8 cellular contexts compared by ENCODE assay signal in the genomic region with DNA sequence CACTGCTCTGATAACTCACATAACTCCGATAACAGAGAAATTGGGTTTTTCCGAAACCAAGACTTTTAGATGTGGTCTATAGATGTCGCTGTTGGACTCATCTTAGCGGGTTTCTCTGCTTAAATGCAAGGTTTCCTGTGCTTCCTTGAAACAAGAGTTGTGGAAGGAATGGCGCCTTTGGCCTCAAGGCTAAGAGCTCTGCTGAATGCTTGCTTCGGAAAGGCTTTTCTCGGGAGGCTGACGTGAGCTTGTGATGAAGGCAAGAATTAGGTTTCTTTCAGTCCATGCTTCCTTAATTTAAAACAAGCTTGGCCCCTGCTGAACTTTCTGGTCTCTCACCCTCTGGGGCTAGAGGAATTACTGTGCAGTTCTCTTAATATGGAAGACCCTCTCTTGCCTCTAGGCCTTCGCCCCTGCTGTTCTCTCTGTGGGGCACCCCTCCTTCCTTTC.
A peak's percentile ranks its signal among the peaks of the same experiment; 100 is the strongest.
DNase-seq lines count a peak whose midpoint lies in the region; FAIRE-seq and TF ChIP-seq lines count a peak whose summit lies in the region.

No MANE protein-coding gene starts in this region.

- H3K4me3 ChIP-seq in HL-60 (replicated peaks; ENCODE audit: insufficient read depth, low read length) (no peak overlapping the region), mammary epithelial cell (replicated peaks in 1 of 3; ENCODE audit: insufficient read depth in 1 of 3, low read depth in 2 of 3, low read length in 3 of 3) (no peak overlapping the region)

- intact Hi-C loops in mammary epithelial cell (cut with micrococcal nuclease) = loop anchor here (1.0 to 2.0 kb wide), 4 partner anchors 174 to 624 kb away; a partner anchor contains a TSS

- no peaks in the 10 kb centered on the region for H3K79me2 ChIP-seq in mammary epithelial cell (ENCODE audit: insufficient read depth, low read length)

- no peaks in the 10 kb centered on the region for H3K36me3 ChIP-seq in mammary epithelial cell (ENCODE audit: insufficient read depth, low read length)

- no peak overlapping the region for H3K4me2 ChIP-seq in mammary epithelial cell (ENCODE audit: insufficient read depth, low read depth, low read length)

- dilution Hi-C loops in mammary epithelial cell (cut with HindIII; ENCODE audit: low sequenced_read_pairs) = no loop called here

- CTCF ChIA-PET in mammary epithelial cell (lab: Charles Lee; ENCODE audit: low non-redundant PET) = interaction anchor here (0.6 to 1.5 kb wide), 2 partner anchors 350 to 518 kb away, joined by 4 to 6 read pairs; no protein-coding TSS in a partner anchor

- no peaks in the 10 kb centered on the region for H3K9me3 ChIP-seq in mammary epithelial cell (replicated peaks; ENCODE audit: insufficient read depth, low read length)

- H3K4me1 ChIP-seq in mammary epithelial cell (ENCODE audit: insufficient read depth, low read length) = peaks cover 8% of the 10 kb centered on the region

- DNase-seq in SIG-M5 treated with dmso at 0.1 percent for 504 hours (lab: John Stamatoyannopoulos, UW; ENCODE audit: unreplicated experiment) (peak; percentile 70), SIG-M5 (lab: John Stamatoyannopoulos, UW) (no peak), HL-60 (ENCODE audit: low read depth in 1 of 2, low spot score in 1 of 2) (peak in 1 of 2 experiments; percentile 29), NCI-H748 (lab: John Stamatoyannopoulos, UW; ENCODE audit: unreplicated experiment) (peak; percentile 63), mammary epithelial cell (peak; percentile 58), kidney glomerular epithelial cell (lab: John Stamatoyannopoulos, UW) (peak; percentile 51), urothelium cell line (ENCODE audit: low spot score) (peak; percentile 67), T1000 (lab: John Stamatoyannopoulos, UW) (no peak)

- TF ChIP-seq CTCF in HL-60 (IDR thresholded peaks at IDR 0.05; ENCODE audit: insufficient read depth, low read length) (peak; percentile 25), mammary epithelial cell (conservative IDR thresholded peaks at IDR 0.05 in 1 of 2, IDR thresholded peaks at IDR 0.05 in 1 of 2; ENCODE audit: extremely low read depth in 1 of 2, insufficient read depth in 1 of 2, low read depth in 1 of 2, low read length in 2 of 2) (peak; percentile 64 to 75)

- H3K9ac ChIP-seq in mammary epithelial cell (ENCODE audit: insufficient read depth, low read length) = no peak overlapping the region

- H3K27me3 ChIP-seq in HL-60 (ENCODE audit: insufficient read depth, poor library complexity, severe bottlenecking) = no peaks in the 10 kb centered on the region
- no peaks in the 10 kb centered on the region for H3K27me3 ChIP-seq in mammary epithelial cell (ENCODE audit: insufficient read depth, low read length)

- in situ Hi-C loops in mammary epithelial cell (cut with MboI; ENCODE audit: low sequenced_read_pairs in 2 of 2) = loop anchor here (25.0 kb wide), 2 partner anchors 346 to 621 kb away; no protein-coding TSS in a partner anchor

- no peak for FAIRE-seq in urothelium cell line (lab: Jason Lieb, UNC)

- BruUV-seq in mammary epithelial cell (replicated peaks; lab: Mats Ljungman, UMichigan) = no TSS peak

- peak overlapping the region; percentile 68 for H2AFZ ChIP-seq in mammary epithelial cell (ENCODE audit: low read depth, low read length)

- WGBS in mammary epithelial cell (ENCODE audit: low coverage, missing lambda C conversion rate) = 4% methylated on average over 9 of the region's 9 CpGs

- H3K27ac ChIP-seq in HL-60 (replicated peaks) = no peak overlapping the region
- H3K27ac ChIP-seq in mammary epithelial cell (ENCODE audit: insufficient read depth, low read depth, low read length) = no peak overlapping the region

- no peaks in the 10 kb centered on the region for H4K20me1 ChIP-seq in mammary epithelial cell (ENCODE audit: insufficient read depth, low read length)

Comparison
In these comparisons a context has a peak if more than half of its experiments do, and no peak if none do; other contexts are left out.
1. DNase-seq: peak in SIG-M5 treated with dmso at 0.1 percent for 504 hours (single experiment), NCI-H748 (single experiment), mammary epithelial cell (single experiment), kidney glomerular epithelial cell (single experiment) and urothelium cell line (single experiment); none in SIG-M5 (single experiment) and T1000 (single experiment).